10 cellular contexts compared by ENCODE assay signal in the genomic region with DNA sequence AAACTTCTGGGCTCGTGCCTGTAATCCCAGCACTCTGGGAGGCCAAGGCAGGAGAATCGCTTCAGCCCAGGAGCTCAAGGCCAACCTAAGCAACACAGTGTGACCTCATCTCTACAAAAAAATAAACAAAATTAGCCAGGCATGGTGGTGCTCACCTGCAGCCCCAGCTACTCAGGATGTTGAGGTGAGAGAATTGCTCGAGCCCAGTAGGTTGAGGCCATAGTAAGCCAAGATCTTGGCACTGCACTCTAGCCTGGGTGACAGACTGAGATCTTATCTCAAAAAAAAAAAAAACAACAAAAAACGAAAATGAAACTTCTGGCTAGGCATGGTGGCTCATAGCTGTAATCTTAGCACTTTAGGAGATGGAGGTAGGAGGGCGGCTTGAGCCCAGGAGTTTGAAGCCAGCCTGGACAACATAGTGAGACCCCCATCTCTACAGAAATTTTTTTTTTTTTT. TPM values are rescaled to one million over a fixed set of nuclear protein-coding genes. Genes with fewer than 3 reads are reported as not detected.
DNase-seq lines count a peak whose midpoint lies in the region; ATAC-seq and TF ChIP-seq lines count a peak whose summit lies in the region.
"Had no signal": no experiment of that assay in that cellular context is flagged by ENCODE, and none has a peak within 500 bp of the region (broad histone marks: within the 10 kb centered on the region; RNA-seq: fewer than 3 reads in every experiment).

No MANE protein-coding gene starts in this region.

- H3K9me3 Mint-ChIP-seq in CD14-positive monocyte = no peaks in the 10 kb centered on the region
- H3K9me3 Mint-ChIP-seq in dendritic cell treated with granulocyte-macrophage colony-stimulating factor and Interleukin-4, amounts not matched to agents 40 ng/mL and 50 ng/mL, for 4 days = no peaks in the 10 kb centered on the region

- no peaks in the 10 kb centered on the region for H3K27me3 Mint-ChIP-seq in CD14-positive monocyte (ENCODE audit: low read depth in 3 of 3)
- H3K27me3 Mint-ChIP-seq in dendritic cell treated with granulocyte-macrophage colony-stimulating factor and Interleukin-4, amounts not matched to agents 40 ng/mL and 50 ng/mL, for 4 days = no peaks in the 10 kb centered on the region

- intact Hi-C loops in CD14-positive monocyte (cut with micrococcal nuclease) = no loop called here
- intact Hi-C loops in dendritic cell treated with granulocyte-macrophage colony-stimulating factor and Interleukin-4, amounts not matched to agents 40 ng/mL and 50 ng/mL, for 4 days (cut with micrococcal nuclease) = no loop called here

- H3K36me3 Mint-ChIP-seq in CD14-positive monocyte = peaks cover 14 to 28% of the 10 kb centered on the region in 2 donors
- peaks cover 40% of the 10 kb centered on the region for H3K36me3 Mint-ChIP-seq in dendritic cell treated with granulocyte-macrophage colony-stimulating factor and Interleukin-4, amounts not matched to agents 40 ng/mL and 50 ng/mL, for 4 days (ENCODE audit: low read depth)

- H3K4me3 Mint-ChIP-seq in CD14-positive monocyte = no peak overlapping the region
- no peak overlapping the region for H3K4me3 Mint-ChIP-seq in dendritic cell treated with granulocyte-macrophage colony-stimulating factor and Interleukin-4, amounts not matched to agents 40 ng/mL and 50 ng/mL, for 4 days

- peaks cover 19% of the 10 kb centered on the region for H3K4me1 Mint-ChIP-seq in CD14-positive monocyte
- peaks cover 14% of the 10 kb centered on the region for H3K4me1 Mint-ChIP-seq in dendritic cell treated with granulocyte-macrophage colony-stimulating factor and Interleukin-4, amounts not matched to agents 40 ng/mL and 50 ng/mL, for 4 days (ENCODE audit: low read depth)

- TF ChIP-seq CTCF in CD14-positive monocyte (IDR thresholded peaks at IDR 0.05) = no peak

- H3K27ac Mint-ChIP-seq in CD14-positive monocyte = peak overlapping the region in 4 of 7 donors; percentile 30 to 73 (median 48)
- H3K27ac Mint-ChIP-seq in dendritic cell treated with granulocyte-macrophage colony-stimulating factor and Interleukin-4, amounts not matched to agents 40 ng/mL and 50 ng/mL, for 4 days = peak overlapping the region; percentile 30

- DNase-seq in CD14-positive monocyte (ENCODE audit: low spot score) (no peak), NAMALWA (ENCODE audit: low spot score) (no peak), SW 1271 (lab: John Stamatoyannopoulos, UW) (no peak), NCI-H1694 (lab: John Stamatoyannopoulos, UW) (no peak), NCI-H1092 (lab: John Stamatoyannopoulos, UW) (no peak)
- DNase-seq in activated CD4-positive, alpha-beta T cell treated with anti-CD3 and anti-CD28 coated beads for 1 hour = peak; percentile 19
- DNase-seq: islet precursor cell, SJCRH30 had no signal

- peak; percentile 68 for ATAC-seq in HG02571 (IDR thresholded peaks at IDR 0.05; ENCODE audit: unreplicated experiment)

RNA-seq across cellular contexts. Expression of gene PIK3CB, which starts 53.7 kb away (rescaled TPM):
- 10 to 100 TPM; 20.4 to 33.6 TPM for polyA plus RNA-seq in CD14-positive monocyte
